Comparison of ENCODE assay signal across 7 cellular contexts in genomic region chr18:730120-730519, GRCh38. TPM values are rescaled to one million over a fixed set of nuclear protein-coding genes. Genes with fewer than 3 reads are reported as not detected.
DNase-seq lines count a peak whose midpoint lies in the region; ATAC-seq, FAIRE-seq and TF ChIP-seq lines count a peak whose summit lies in the region.
"Not testable (repeated sequence)": the region's sequence is repeated elsewhere in the genome, so short reads cannot be mapped to it uniquely, and the experiment has no call there.

No MANE protein-coding gene starts in this region.

- TF ChIP-seq RAD21 in SK-N-SH (IDR thresholded peaks at IDR 0.05; ENCODE audit: low read length); K562 (CRISPR knock-in tag; conservative IDR thresholded peaks at IDR 0.05 in 1 of 2, IDR thresholded peaks at IDR 0.05 in 1 of 2): not testable (repeated sequence)
- peak in 1 of 2 donors; percentile 60 for TF ChIP-seq RAD21 in liver (IDR thresholded peaks at IDR 0.05)

- POLR2A ChIA-PET in SK-N-SH (lab: Yijun Ruan, JAX); K562 (lab: Yijun Ruan, JAX): not testable (repeated sequence)

- in situ Hi-C loops in K562 (cut with MboI) = not testable (repeated sequence)

- DNase-seq in DMS53 (lab: John Stamatoyannopoulos, UW) (peak; percentile 47), HCEC 1CT (peak; percentile 22), SK-N-SH (peak; percentile 20), K562 (ENCODE audit: extremely low read depth in 1 of 4, low spot score in 3 of 4) (peak; percentile 37 to 52 (median 44))
- DNase-seq in MM.1S; fibroblast of pulmonary artery (ENCODE audit: low read depth): not testable (repeated sequence)

- intact Hi-C loops in K562 (cut with micrococcal nuclease) = not testable (repeated sequence)

- TF ChIP-seq POLR2A in K562 (conservative IDR thresholded peaks at IDR 0.05) = 0 out of 2 replicates have a peak, but pooled peaks have one; percentile 47

- TF ChIP-seq EP300 in SK-N-SH (IDR thresholded peaks at IDR 0.05; ENCODE audit: borderline replicate concordance in 1 of 2, low read depth in 1 of 2, low read length in 1 of 2); K562 (IDR thresholded peaks at IDR 0.05; ENCODE audit: low read length): not testable (repeated sequence)

- H3K9me3 ChIP-seq in MM.1S (replicated peaks; ENCODE audit: insufficient read depth, low read length); SK-N-SH; K562 (replicated peaks; ENCODE audit: control insufficient read depth, insufficient read depth, low read depth, low read length); liver (ENCODE audit: control insufficient read depth in 4 of 4, low read length in 3 of 4): not testable (repeated sequence)

- H3K79me2 ChIP-seq in MM.1S (ENCODE audit: low read length); SK-N-SH (ENCODE audit: insufficient read depth); K562 (ENCODE audit: control insufficient read depth, insufficient read depth, low read length): not testable (repeated sequence)

- H3K9me2 ChIP-seq in MM.1S (replicated peaks; ENCODE audit: insufficient read depth, low read length); SK-N-SH: not testable (repeated sequence)

- peak; percentile 85 for ATAC-seq in K562

- H3K4me2 ChIP-seq in MM.1S (ENCODE audit: low read depth, low read length); SK-N-SH; K562 (ENCODE audit: insufficient read depth, low read length): not testable (repeated sequence)

- H3K27me3 ChIP-seq in MM.1S (replicated peaks; ENCODE audit: insufficient read depth, low read length); SK-N-SH (ENCODE audit: insufficient read depth); K562 (ENCODE audit: control insufficient read depth in 2 of 2, insufficient read depth in 2 of 2, low read length in 2 of 2); liver (ENCODE audit: control insufficient read depth in 4 of 4, insufficient read depth in 4 of 4, low read length in 3 of 4): not testable (repeated sequence)

- not testable (repeated sequence) for BruUV-seq in K562 (replicated peaks; lab: Mats Ljungman, UMichigan)

- not testable (repeated sequence) for H3K9me1 ChIP-seq in K562 (ENCODE audit: control insufficient read depth, insufficient read depth, low read length)

- CTCF ChIA-PET in SK-N-SH (lab: Yijun Ruan, JAX); K562 (lab: Yijun Ruan, JAX; ENCODE audit: low intra/inter-chr PET ratio): not testable (repeated sequence)

- H4K20me1 ChIP-seq in MM.1S (ENCODE audit: insufficient read depth, low read length); SK-N-SH (ENCODE audit: insufficient read depth); K562 (replicated peaks; ENCODE audit: control insufficient read depth, insufficient read depth, low read length): not testable (repeated sequence)

- H3K4me3 ChIP-seq in MM.1S (ENCODE audit: low read length); SK-N-SH (ENCODE audit: low read depth in 2 of 2, low read length in 1 of 2); K562; fibroblast of pulmonary artery (replicated peaks; ENCODE audit: low read depth, low read length); liver (ENCODE audit: low read depth in 1 of 3, low read length in 3 of 3): not testable (repeated sequence)

- FAIRE-seq in K562 (lab: Jason Lieb, UNC) = not testable (repeated sequence)

- not testable (repeated sequence) for H3K27ac ChIP-seq in MM.1S (ENCODE audit: low read length); SK-N-SH (ENCODE audit: low read depth in 2 of 2, low read length in 1 of 2); K562 (ENCODE audit: extremely low read depth, low read depth, low read length); liver (ENCODE audit: low read depth in 1 of 2, low read length in 2 of 2)

- H3K36me3 ChIP-seq in MM.1S (replicated peaks; ENCODE audit: insufficient read depth, low read length); SK-N-SH (replicated peaks in 1 of 2; ENCODE audit: control insufficient read depth in 1 of 2, insufficient read depth in 2 of 2, low read length in 1 of 2): not testable (repeated sequence)
- H3K36me3 ChIP-seq in K562 (ENCODE audit: control insufficient read depth, insufficient read depth, low read length) (peaks cover 78% of the 10 kb centered on the region), liver (ENCODE audit: control insufficient read depth in 4 of 4, insufficient read depth in 3 of 4, low read depth in 1 of 4, low read length in 3 of 4) (peaks cover 0 to 14% (median 7%) of the 10 kb centered on the region in 4 donors)

- H3F3A ChIP-seq in MM.1S (ENCODE audit: insufficient read depth, low read length); SK-N-SH (replicated peaks; ENCODE audit: insufficient read depth): not testable (repeated sequence)

- not testable (repeated sequence) for H2AFZ ChIP-seq in MM.1S (ENCODE audit: low read length); SK-N-SH (ENCODE audit: low read depth); K562 (ENCODE audit: low read depth, low read length)

- 54% methylated on average over 5 of the region's 5 CpGs for WGBS in SK-N-SH (ENCODE audit: low lambda C conversion rate)
- 91% methylated on average over 5 of the region's 5 CpGs for WGBS in K562 (ENCODE audit: insufficient coverage, low coverage, missing lambda C conversion rate)
- 96% methylated on average over 5 of the region's 5 CpGs for WGBS in liver

- not testable (repeated sequence) for H3K4me1 ChIP-seq in MM.1S (ENCODE audit: low read length); SK-N-SH (ENCODE audit: control insufficient read depth in 1 of 2, insufficient read depth in 2 of 2, low read depth in 1 of 2, low read length in 1 of 2); K562 (replicated peaks in 1 of 2; ENCODE audit: control insufficient read depth in 2 of 2, insufficient read depth in 2 of 2, low read length in 2 of 2); liver (ENCODE audit: control insufficient read depth in 4 of 4, insufficient read depth in 4 of 4, low read length in 3 of 4)

- not testable (repeated sequence) for H3K9ac ChIP-seq in MM.1S (ENCODE audit: low read length); SK-N-SH; K562 (ENCODE audit: insufficient read depth in 1 of 2, low read depth in 2 of 2, low read length in 2 of 2); liver (ENCODE audit: low read depth in 1 of 2, low read length in 2 of 2)

- peak; percentile 27 for TF ChIP-seq CTCF in MM.1S (IDR thresholded peaks at IDR 0.05; ENCODE audit: low read length)
- TF ChIP-seq CTCF in SK-N-SH (IDR thresholded peaks at IDR 0.05) = peak; percentile 34; the same call in 1 of the 2 replicates
- peak; percentile 41 to 54 (median 41) for TF ChIP-seq CTCF in K562 (IDR thresholded peaks at IDR 0.05 in 2 of 3, conservative IDR thresholded peaks at IDR 0.05 in 1 of 3; ENCODE audit: insufficient read depth in 2 of 3, low read depth in 1 of 3, low read length in 3 of 3)
- peak; percentile 26 for TF ChIP-seq CTCF in fibroblast of pulmonary artery (IDR thresholded peaks at IDR 0.05; ENCODE audit: low read length, missing control alignments)
- TF ChIP-seq CTCF in liver (IDR thresholded peaks at IDR 0.05; ENCODE audit: low read depth, low read length, missing input control) = peak; percentile 20

TF ChIP-seq in K562, 482 proteins besides CTCF, POLR2A, EP300 and RAD21 (continues in another document):
- 0 out of 4 replicates have a peak, but pooled peaks of 1 of the 2 experiments have one; percentile 38 for TF ChIP-seq TEAD1 (CRISPR knock-in tag; IDR thresholded peaks at IDR 0.05)
- 0 out of 2 replicates have a peak, but pooled peaks have one; percentile 54 for TF ChIP-seq ZNF384 (IDR thresholded peaks at IDR 0.05; ENCODE audit: low read depth, low read length)

RNA-seq across cellular contexts. Expression of gene ENOSF1, which starts 17.7 kb away (rescaled TPM):
- polyA plus RNA-seq in SK-N-SH (2012; rRNA removed) = 23.3 and 25.9 TPM in 2 replicates
- 11.0 and 12.9 TPM in 2 replicates for polyA plus RNA-seq in SK-N-SH (2012; cell fraction: cytosol; rRNA removed)
- polyA plus RNA-seq in SK-N-SH (2012; cell fraction: nucleus; rRNA removed) = 126 and 148 TPM in 2 replicates
- 450 and 471 TPM in 2 replicates for total RNA-seq in K562 (2011; cell fraction: chromatin; rRNA removed; ENCODE audit: low replicate concordance)
- total RNA-seq in K562 (2011; cell fraction: nucleolus; rRNA removed) = 248 and 273 TPM in 2 replicates
- 343 and 442 TPM in 2 replicates for total RNA-seq in K562 (2011; cell fraction: nucleoplasm; rRNA removed)
- 36.0 and 42.2 TPM in 2 replicates for total RNA-seq in K562 (2014; rRNA removed)
- total RNA-seq in K562 (2014; rRNA removed; fragmentation: Illumina TruSeq; extraction: Trizol) = 48.0 and 49.8 TPM in 2 replicates
- 40.5 and 44.5 TPM in 2 replicates for total RNA-seq in K562 (2015; rRNA removed; fragmentation: Illumina TruSeq; extraction: Trizol)
- 60.0 and 66.4 TPM in 2 replicates for total RNA-seq in K562 (2021)
- polyA plus RNA-seq in K562 (2011; rRNA removed) = 46.5 and 50.9 TPM in 2 replicates
- 18.7 and 22.2 TPM in 2 replicates for polyA plus RNA-seq in K562 (2011; cell fraction: cytosol; rRNA removed)
- polyA plus RNA-seq in K562 (2011; cell fraction: nucleus; rRNA removed) = 202 and 262 TPM in 2 replicates
- polyA plus RNA-seq in K562 (2012) = 37.6 and 66.2 TPM in 2 replicates
- 49.4 and 57.3 TPM in 2 replicates for polyA plus RNA-seq in K562 (2014; fragmentation: Illumina TruSeq; extraction: Trizol)
- 10 to 100 TPM; 15.5 to 20.0 TPM for polyA plus RNA-seq in K562 (2014; fragmentation: Nextera tagmentation; extraction: Ambion mirVana)
- polyA plus RNA-seq in K562 (2014; rRNA removed) = 54.0 and 60.1 TPM in 2 replicates
- polyA minus RNA-seq in K562 (2011; rRNA and poly(A)+ RNA removed) = 74.8 and 77.4 TPM in 2 replicates
- polyA minus RNA-seq in K562 (2011; cell fraction: cytosol; rRNA and poly(A)+ RNA removed) = 26.4 and 36.0 TPM in 2 replicates
- 100 and 101 TPM in 2 replicates for polyA minus RNA-seq in K562 (2011; cell fraction: nucleus; rRNA and poly(A)+ RNA removed)
- total RNA-seq in liver = 10 to 100 TPM; 34.0 to 96.1 TPM
- polyA plus RNA-seq in liver = 10 to 100 TPM; 45.9 to 61.4 TPM
